Comparison of ENCODE assay signal across 17 cellular contexts in the genomic region with DNA sequence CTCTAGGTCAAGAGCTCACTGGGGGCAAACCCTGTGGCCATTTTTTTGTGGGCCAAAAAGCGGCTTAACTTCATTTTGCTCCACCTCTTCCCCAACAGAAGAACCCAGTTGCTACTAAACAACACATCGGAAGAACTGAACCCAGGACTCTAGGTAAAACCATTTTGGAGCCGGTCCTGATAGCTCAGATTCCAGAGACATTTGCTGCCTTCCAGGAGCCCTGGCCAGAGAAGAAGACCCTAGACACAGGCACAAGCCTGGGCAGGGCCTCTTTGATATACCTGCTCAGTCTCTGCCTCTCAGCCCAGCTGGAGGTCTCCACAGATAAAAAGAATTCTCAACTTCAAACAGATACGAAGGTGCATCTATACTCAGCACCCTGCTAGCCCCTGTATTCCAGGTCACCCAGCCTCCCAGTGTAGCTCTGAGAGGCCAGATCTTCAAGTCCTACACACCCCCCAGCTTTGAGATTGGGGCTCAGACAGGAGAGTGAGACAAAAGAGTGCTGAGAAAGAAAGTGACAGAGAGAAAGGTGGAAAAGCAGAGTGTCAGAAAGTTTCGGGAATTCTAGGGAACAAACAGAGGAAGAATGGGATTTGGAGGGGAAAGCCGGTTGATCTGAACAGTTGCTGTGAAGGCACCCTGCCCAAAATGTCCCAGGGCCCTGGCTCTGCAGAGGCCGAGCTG. TPM values are rescaled to one million over a fixed set of nuclear protein-coding genes. Genes with fewer than 3 reads are reported as not detected.
DNase-seq lines count a peak whose midpoint lies in the region; ATAC-seq, FAIRE-seq and TF ChIP-seq lines count a peak whose summit lies in the region.
"Had no signal": no experiment of that assay in that cellular context is flagged by ENCODE, and none has a peak within 500 bp of the region (broad histone marks: within the 10 kb centered on the region; RNA-seq: fewer than 3 reads in every experiment).

No MANE protein-coding gene starts in this region.

- H3K14ac ChIP-seq in H1 (ENCODE audit: insufficient read length): no peak overlapping the region

- H3K27me3 ChIP-seq in HCT116 (ENCODE audit: insufficient read depth, low read length): no peaks in the 10 kb centered on the region
- peaks cover 97 to 100% (median 99%) of the 10 kb centered on the region in 4 experiments for H3K27me3 ChIP-seq in H1 (replicated peaks in 1 of 4; ENCODE audit: control insufficient read depth in 3 of 4, extremely low read depth in 1 of 4, insufficient read depth in 3 of 4, low read length in 3 of 4)
- peaks cover 100% of the 10 kb centered on the region for H3K27me3 ChIP-seq in osteoblast (ENCODE audit: insufficient read depth, low read length)

- H3K36me3 ChIP-seq in HCT116 (ENCODE audit: control insufficient read depth in 1 of 2, insufficient read depth in 2 of 2, low read length in 2 of 2) (peaks cover 14 to 26% of the 10 kb centered on the region in 2 experiments; a peak in 3 of 4 replicates), H1 (ENCODE audit: control insufficient read depth in 2 of 4, insufficient read depth in 4 of 4, low read length in 3 of 4) (no peaks in the 10 kb centered on the region; a peak in 1 of 8 replicates), osteoblast (ENCODE audit: insufficient read depth, low read length) (no peaks in the 10 kb centered on the region)
- H3K36me3 ChIP-seq: right lobe of liver had no signal

- no peak overlapping the region for H3K23ac ChIP-seq in H1 (ENCODE audit: insufficient read length)

- no peak overlapping the region for H3K18ac ChIP-seq in H1 (ENCODE audit: extremely low read depth, low read length)

- no peak overlapping the region for H2BK120ac ChIP-seq in H1 (replicated peaks; ENCODE audit: low read depth, low read length)

- no peak overlapping the region for H3K56ac ChIP-seq in H1 (replicated peaks; ENCODE audit: insufficient read length, low read depth, low read length)

- WGBS in H1 (ENCODE audit: extremely low coverage in 1 of 2, insufficient coverage in 1 of 2, insufficient read length in 1 of 2, insufficient replicate concordance in 2 of 2, low coverage in 1 of 2, low lambda C conversion rate in 2 of 2, missing lambda C conversion rate in 1 of 2), 2 experiments: 29% methylated on average over 7 of the region's 7 CpGs; no CpG with 5 or more reads in 1 of the 2 experiments
- 67 to 76% methylated on average over 7 of the region's 7 CpGs for WGBS in lower leg skin, 2 donors

- ATAC-seq in HCT116: no peak
- ATAC-seq in HG02798 (IDR thresholded peaks at IDR 0.05; ENCODE audit: poor library complexity, unreplicated experiment): no peak
- ATAC-seq: left cardiac atrium, right lobe of liver, Right ventricle myocardium inferior, T-helper 17 cell had no signal

- no peak for TF ChIP-seq EP300 in H1 (IDR thresholded peaks at IDR 0.05; ENCODE audit: borderline replicate concordance in 1 of 2, low read depth in 2 of 2, low read length in 2 of 2)

- peak overlapping the region; percentile 27 for H3K4me3 Mint-ChIP-seq in T-helper 2 cell treated with Interferon-gamma antibody and Interleukin-4, amounts not matched to agents 5 μg/mL and 100 μg/mL, for 36 hours

- no peak overlapping the region for H2BK15ac ChIP-seq in H1 (ENCODE audit: low read length)

- POLR2A ChIA-PET in HCT116 (lab: Charles Lee) (no interaction called here), H1 (lab: Charles Lee; ENCODE audit: partially characterized antibody) (interaction anchor here (1.0 kb wide), 1 partner anchor 10 kb away, joined by 3 read pairs; no protein-coding TSS in a partner anchor)

- peaks cover 97% of the 10 kb centered on the region for H3K27me3 Mint-ChIP-seq in T-helper 2 cell treated with Interferon-gamma antibody and Interleukin-4, amounts not matched to agents 5 μg/mL and 100 μg/mL, for 36 hours (ENCODE audit: low read depth)

- no peak overlapping the region for H2BK20ac ChIP-seq in H1 (ENCODE audit: low read length)

- H3K23me2 ChIP-seq in H1 (ENCODE audit: low read depth, low read length): 0 out of 2 replicates have a peak, but pooled peaks cover 2% of the 10 kb centered on the region

- H3K9ac ChIP-seq in HCT116 (ENCODE audit: low read length) (no peak overlapping the region), H1 (replicated peaks in 1 of 4; ENCODE audit: extremely low read depth in 1 of 4, low read depth in 3 of 4, low read length in 3 of 4) (no peak overlapping the region)

- H3K27ac ChIP-seq in HCT116 (ENCODE audit: low read depth, low read length): no peak overlapping the region
- no peak overlapping the region for H3K27ac ChIP-seq in H1 (ENCODE audit: low read depth, low read length)
- no peak overlapping the region for H3K27ac ChIP-seq in osteoblast (ENCODE audit: low read depth, low read length)
- H3K27ac ChIP-seq: right lobe of liver had no signal

- no peak overlapping the region for H4K91ac ChIP-seq in H1 (replicated peaks; ENCODE audit: insufficient read length, low read length)

- H2BK12ac ChIP-seq in H1 (ENCODE audit: low read depth, low read length): peak overlapping the region; percentile 68

- FAIRE-seq in H1 (lab: Jason Lieb, UNC): no peak

- H3K27ac Mint-ChIP-seq in T-helper 2 cell treated with Interferon-gamma antibody and Interleukin-4, amounts not matched to agents 5 μg/mL and 100 μg/mL, for 36 hours: peak overlapping the region; percentile 32
- H3K27ac Mint-ChIP-seq: T-helper 17 cell had no signal

- H3K4me1 ChIP-seq in HCT116 (ENCODE audit: control insufficient read depth in 1 of 2, insufficient read depth in 2 of 2, low read length in 2 of 2): peaks cover under 1% of the 10 kb centered on the region in 2 experiments
- peaks cover 0 to 5% (median 1%) of the 10 kb centered on the region in 4 experiments; a peak in 3 of 7 replicates for H3K4me1 ChIP-seq in H1 (replicated peaks in 1 of 4; ENCODE audit: control insufficient read depth in 3 of 4, insufficient read depth in 4 of 4, low read length in 3 of 4)
- no peaks in the 10 kb centered on the region for H3K4me1 ChIP-seq in osteoblast (ENCODE audit: insufficient read depth, low read length)
- H3K4me1 ChIP-seq: right lobe of liver had no signal

- no peak overlapping the region for H2AK5ac ChIP-seq in H1 (ENCODE audit: low read depth, low read length)

- no peak overlapping the region for H3K4me3 ChIP-seq in HCT116 (replicated peaks in 1 of 2; ENCODE audit: low read depth in 1 of 2, low read length in 2 of 2)
- H3K4me3 ChIP-seq in H1 (ENCODE audit: extremely low read depth in 1 of 4, insufficient read depth in 2 of 4, low read depth in 3 of 4, low read length in 4 of 4): no peak overlapping the region
- no peak overlapping the region for H3K4me3 ChIP-seq in osteoblast (ENCODE audit: insufficient read depth, low read length)
- H3K4me3 ChIP-seq in lower leg skin (ENCODE audit: low read depth, poor library complexity, severe bottlenecking): no peak overlapping the region
- H3K4me3 ChIP-seq: right lobe of liver had no signal

- no peak overlapping the region for H2BK5ac ChIP-seq in H1 (ENCODE audit: low read depth, low read length)

- H3K9me3 ChIP-seq in HCT116 (ENCODE audit: control insufficient read depth in 1 of 2, insufficient read depth in 1 of 2, low read depth in 1 of 2, low read length in 2 of 2): no peaks in the 10 kb centered on the region
- no peaks in the 10 kb centered on the region for H3K9me3 ChIP-seq in H1 (ENCODE audit: insufficient read depth in 2 of 2, low read depth in 1 of 2, low read length in 1 of 2)
- no peaks in the 10 kb centered on the region for H3K9me3 ChIP-seq in osteoblast (ENCODE audit: low read depth, low read length)
- H3K9me3 ChIP-seq: right lobe of liver had no signal

- peaks cover 3% of the 10 kb centered on the region for H3K4me1 Mint-ChIP-seq in T-helper 2 cell treated with Interferon-gamma antibody and Interleukin-4, amounts not matched to agents 5 μg/mL and 100 μg/mL, for 36 hours (ENCODE audit: low read depth)

- CTCF ChIA-PET in HCT116 (lab: Charles Lee): interaction anchor here (1.2 kb wide), 1 partner anchor 39 kb away, joined by 3 read pairs; no protein-coding TSS in a partner anchor
- CTCF ChIA-PET in H1 (lab: Charles Lee; ENCODE audit: partially characterized antibody): interaction anchor here (0.7 to 1.9 kb wide), 11 partner anchors 11 to 246 kb away, joined by 3 to 5 read pairs (median 3); no protein-coding TSS in a partner anchor

- intact Hi-C loops in HCT116 (cut with micrococcal nuclease): no loop called here
- intact Hi-C loops in lower leg skin (cut with DNase I; ENCODE audit: low total_unique reads): no loop called here

- no peak overlapping the region for H4K5ac ChIP-seq in H1 (ENCODE audit: insufficient read length, low read depth, low read length)

- no peaks in the 10 kb centered on the region for H4K20me1 ChIP-seq in HCT116 (ENCODE audit: insufficient read depth)
- H4K20me1 ChIP-seq in H1 (replicated peaks in 1 of 2; ENCODE audit: control insufficient read depth in 1 of 2, insufficient read depth in 2 of 2, low read length in 2 of 2): peaks cover 40 to 41% of the 10 kb centered on the region in 2 experiments
- peaks cover 2% of the 10 kb centered on the region for H4K20me1 ChIP-seq in osteoblast (ENCODE audit: insufficient read depth, low read length)

- no peak for DNase-seq in T-helper 2 cell treated with Interferon-gamma antibody and Interleukin-4, amounts not matched to agents 5 μg/mL and 100 μg/mL, for 36 hours (ENCODE audit: low spot score)
- DNase-seq in T-helper 2 cell (no peak), HCT116 (ENCODE audit: low read depth, low spot score) (no peak), H1 (ENCODE audit: low read depth in 1 of 2, low spot score in 2 of 2) (no peak), osteoblast (ENCODE audit: insufficient read length, low spot score, missing footprints) (peak; percentile 66), lower leg skin (ENCODE audit: low spot score in 2 of 2) (no peak), middle frontal gyrus (ENCODE audit: extremely low spot score, low spot score) (no peak)
- DNase-seq: DMS79 treated with DMSO at 0.1 percent for 48 hours; hippocampal formation; left cardiac atrium; NCI-H226; right lobe of liver; stimulated activated CD4-positive, alpha-beta T cell treated with anti-CD3 and anti-CD28 coated beads, Interleukin-2, amount 100 ng/mL, for 48 hours had no signal

- no peaks in the 10 kb centered on the region for H3K9me3 Mint-ChIP-seq in T-helper 2 cell treated with Interferon-gamma antibody and Interleukin-4, amounts not matched to agents 5 μg/mL and 100 μg/mL, for 36 hours

- no peak overlapping the region for H3K4ac ChIP-seq in H1 (replicated peaks; ENCODE audit: insufficient read length, low read depth, low read length)

- no peaks in the 10 kb centered on the region for H3K9me2 ChIP-seq in HCT116 (ENCODE audit: insufficient read depth)

- RAD21 ChIA-PET in HCT116 (lab: Charles Lee; ENCODE audit: low non-redundant PET in 1 of 2, low total read pairs in 2 of 2, uncharacterized antibody in 2 of 2, unreplicated experiment in 2 of 2): no interaction called here

- H2AFZ ChIP-seq in HCT116 (ENCODE audit: low read depth, low read length, poor library complexity, severe bottlenecking) (no peak overlapping the region), H1 (ENCODE audit: low read length) (no peak overlapping the region), osteoblast (ENCODE audit: low read length) (no peak overlapping the region)

- H3K36me3 Mint-ChIP-seq in T-helper 2 cell treated with Interferon-gamma antibody and Interleukin-4, amounts not matched to agents 5 μg/mL and 100 μg/mL, for 36 hours (ENCODE audit: low read depth): no peaks in the 10 kb centered on the region

- no peak overlapping the region for H4K8ac ChIP-seq in H1 (ENCODE audit: extremely low read depth, insufficient read depth, low read length)

- TF ChIP-seq RAD21 in HCT116 (IDR thresholded peaks at IDR 0.05; ENCODE audit: low read depth): no peak
- no peak for TF ChIP-seq RAD21 in H1 (IDR thresholded peaks at IDR 0.05 in 1 of 2, conservative IDR thresholded peaks at IDR 0.05 in 1 of 2; ENCODE audit: low read depth in 2 of 2, low read length in 2 of 2)

- no peaks in the 10 kb centered on the region for H3K79me1 ChIP-seq in H1 (ENCODE audit: low read depth, low read length)

- H3K4me2 ChIP-seq in HCT116 (ENCODE audit: low read length) (no peak overlapping the region), H1 (ENCODE audit: insufficient read depth in 1 of 2, low read depth in 2 of 2, low read length in 2 of 2) (0 out of 4 replicates have a peak overlapping the region, but pooled peaks of 1 of the 2 experiments have one; percentile 3), osteoblast (ENCODE audit: insufficient read depth, low read length) (no peak overlapping the region)

- BruUV-seq in HCT116 (replicated peaks; lab: Mats Ljungman, UMichigan): no TSS peak

- TF ChIP-seq POLR2A in HCT116 (IDR thresholded peaks at IDR 0.05; ENCODE audit: borderline replicate concordance, extremely low read depth, insufficient read depth, insufficient read length) (no peak), H1 (IDR thresholded peaks at IDR 0.05; ENCODE audit: control extremely low read depth in 1 of 2, low read depth in 2 of 2, low read length in 2 of 2) (no peak), lower leg skin (IDR thresholded peaks at IDR 0.05) (no peak)

- TF ChIP-seq CTCF in HCT116 (IDR thresholded peaks at IDR 0.05 in 2 of 3, conservative IDR thresholded peaks at IDR 0.05 in 1 of 3; ENCODE audit: borderline replicate concordance in 1 of 3, insufficient read depth in 1 of 3, low read depth in 2 of 3, low read length in 2 of 3): no peak
- TF ChIP-seq CTCF in H1 (IDR thresholded peaks at IDR 0.05; ENCODE audit: control extremely low read depth in 1 of 3, insufficient read depth in 1 of 3, low read depth in 1 of 3, low read length in 3 of 3): no peak
- no peak for TF ChIP-seq CTCF in osteoblast (IDR thresholded peaks at IDR 0.05; ENCODE audit: extremely low read depth, low read depth, low read length)
- no peak for TF ChIP-seq CTCF in lower leg skin (IDR thresholded peaks at IDR 0.05)

- H3K79me2 ChIP-seq in HCT116 (ENCODE audit: insufficient read depth, low read length) (peaks cover 23% of the 10 kb centered on the region), H1 (ENCODE audit: control insufficient read depth in 1 of 2, insufficient read depth in 2 of 2, low read length in 2 of 2) (no peaks in the 10 kb centered on the region), osteoblast (ENCODE audit: insufficient read depth, low read length) (no peaks in the 10 kb centered on the region)

RNA-seq across cellular contexts. Expression of a gene that starts 6.6 kb away (rescaled TPM):
- total RNA-seq in HCT116 (2021; ENCODE audit: unreplicated experiment) (40.1 TPM), osteoblast (not detected in 2 replicates), lower leg skin (under 1 TPM in 2 of 4 donors, not detected in 2; 0.07 to 0.29 TPM)
- polyA plus RNA-seq in HCT116 (2012): 30.3 and 41.0 TPM in 2 replicates
- not detected in 2 replicates for total RNA-seq in H1 (2021; fragmentation: NEBNext Ultra II Directional; extraction: Animal tissue kit (Norgen Biotek cat#: 25700))
- polyA plus RNA-seq in H1 (2011; rRNA removed): not detected in 2 replicates
- polyA plus RNA-seq in H1 (2011; cell fraction: cytosol; rRNA removed): not detected
- polyA plus RNA-seq in H1 (2011; cell fraction: nucleus; rRNA removed): not detected
- polyA plus RNA-seq in H1 (2012, experiment 1 of 2): 0.15 to 0.17 TPM in 2 of 4 replicates, not detected in the others
- 0.17 TPM for polyA plus RNA-seq in H1 (2012, experiment 2 of 2)
- polyA plus RNA-seq in H1 (2013, experiment 1 of 2): 0.02 TPM
- not detected for polyA plus RNA-seq in H1 (2013, experiment 2 of 2)
- polyA minus RNA-seq in H1 (2011; rRNA and poly(A)+ RNA removed): not detected in 2 replicates
- not detected for polyA minus RNA-seq in H1 (2011; cell fraction: cytosol; rRNA and poly(A)+ RNA removed)
- polyA minus RNA-seq in H1 (2011; cell fraction: nucleus; rRNA and poly(A)+ RNA removed): not detected
- total RNA-seq: left cardiac atrium, right lobe of liver, Right ventricle myocardium inferior had no signal
- polyA plus RNA-seq: CD14-positive monocyte had no signal

RNA-seq across cellular contexts. Expression of a gene that starts 17.6 kb away (rescaled TPM):
- total RNA-seq in HCT116 (2021; ENCODE audit: unreplicated experiment): 44.7 TPM
- 15.4 and 23.9 TPM in 2 replicates for polyA plus RNA-seq in HCT116 (2012)
- total RNA-seq in H1 (2021; fragmentation: NEBNext Ultra II Directional; extraction: Animal tissue kit (Norgen Biotek cat#: 25700)): not detected in 2 replicates
- not detected in 2 replicates for polyA plus RNA-seq in H1 (2011; rRNA removed)
- polyA plus RNA-seq in H1 (2011; cell fraction: cytosol; rRNA removed): not detected
- polyA plus RNA-seq in H1 (2011; cell fraction: nucleus; rRNA removed): not detected
- not detected in 4 replicates for polyA plus RNA-seq in H1 (2012, experiment 1 of 2)
- 0.09 TPM for polyA plus RNA-seq in H1 (2012, experiment 2 of 2)
- not detected for polyA plus RNA-seq in H1 (2013, experiment 1 of 2)
- polyA plus RNA-seq in H1 (2013, experiment 2 of 2): not detected
- polyA minus RNA-seq in H1 (2011; rRNA and poly(A)+ RNA removed): not detected in 2 replicates
- polyA minus RNA-seq in H1 (2011; cell fraction: cytosol; rRNA and poly(A)+ RNA removed): not detected
- polyA minus RNA-seq in H1 (2011; cell fraction: nucleus; rRNA and poly(A)+ RNA removed): not detected
- not detected in 2 replicates for total RNA-seq in osteoblast
- total RNA-seq in lower leg skin: 1 to 10 TPM in 1 of 4 donors, not detected in 3; 1.4 TPM
- total RNA-seq: right lobe of liver, Right ventricle myocardium inferior, T-helper 17 cell had no signal
- polyA plus RNA-seq: CD14-positive monocyte had no signal

RNA-seq across cellular contexts. Expression of a gene that starts 21.9 kb away (rescaled TPM):
- total RNA-seq in HCT116 (2021; ENCODE audit: unreplicated experiment): 33.6 TPM
- polyA plus RNA-seq in HCT116 (2012): 16.8 and 23.4 TPM in 2 replicates
- not detected in 2 replicates for total RNA-seq in H1 (2021; fragmentation: NEBNext Ultra II Directional; extraction: Animal tissue kit (Norgen Biotek cat#: 25700))
- polyA plus RNA-seq in H1 (2011; rRNA removed): not detected in 2 replicates
- polyA plus RNA-seq in H1 (2011; cell fraction: cytosol; rRNA removed): not detected
- not detected for polyA plus RNA-seq in H1 (2011; cell fraction: nucleus; rRNA removed)
- not detected in 4 replicates for polyA plus RNA-seq in H1 (2012, experiment 1 of 2)
- polyA plus RNA-seq in H1 (2012, experiment 2 of 2): not detected
- not detected for polyA plus RNA-seq in H1 (2013, experiment 1 of 2)
- not detected for polyA plus RNA-seq in H1 (2013, experiment 2 of 2)
- not detected in 2 replicates for polyA minus RNA-seq in H1 (2011; rRNA and poly(A)+ RNA removed)
- polyA minus RNA-seq in H1 (2011; cell fraction: cytosol; rRNA and poly(A)+ RNA removed): not detected
- polyA minus RNA-seq in H1 (2011; cell fraction: nucleus; rRNA and poly(A)+ RNA removed): not detected
- total RNA-seq in osteoblast: 0.36 TPM in 1 of 2 replicates, not detected in the other
- 10 to 100 TPM in 1 of 4 donors, 1 to 10 TPM in 3; 1.3 to 11.5 (median 5.3) TPM for total RNA-seq in lower leg skin
- polyA plus RNA-seq: CD14-positive monocyte had no signal

RNA-seq across cellular contexts. Expression of a gene that starts 27.9 kb away (rescaled TPM):
- total RNA-seq in HCT116 (2021; ENCODE audit: unreplicated experiment): 64.8 TPM
- polyA plus RNA-seq in HCT116 (2012): 17.5 and 28.9 TPM in 2 replicates
- not detected in 2 replicates for total RNA-seq in H1 (2021; fragmentation: NEBNext Ultra II Directional; extraction: Animal tissue kit (Norgen Biotek cat#: 25700))
- not detected in 2 replicates for polyA plus RNA-seq in H1 (2011; rRNA removed)
- polyA plus RNA-seq in H1 (2011; cell fraction: cytosol; rRNA removed): not detected
- polyA plus RNA-seq in H1 (2011; cell fraction: nucleus; rRNA removed): not detected
- 0.09 to 0.17 TPM in 2 of 4 replicates, not detected in the others for polyA plus RNA-seq in H1 (2012, experiment 1 of 2)
- not detected for polyA plus RNA-seq in H1 (2012, experiment 2 of 2)
- polyA plus RNA-seq in H1 (2013, experiment 1 of 2): not detected
- not detected for polyA plus RNA-seq in H1 (2013, experiment 2 of 2)
- polyA minus RNA-seq in H1 (2011; rRNA and poly(A)+ RNA removed): not detected in 2 replicates
- not detected for polyA minus RNA-seq in H1 (2011; cell fraction: cytosol; rRNA and poly(A)+ RNA removed)
- polyA minus RNA-seq in H1 (2011; cell fraction: nucleus; rRNA and poly(A)+ RNA removed): not detected
- 0.59 and 0.72 TPM in 2 replicates for total RNA-seq in osteoblast
- 1 to 10 TPM in 1 of 4 donors, under 1 TPM in 3; 0.27 to 4.6 (median 0.45) TPM for total RNA-seq in lower leg skin
- total RNA-seq: T-helper 17 cell had no signal
- polyA plus RNA-seq: CD14-positive monocyte had no signal

RNA-seq across cellular contexts. Expression of a gene that starts 39.1 kb away (rescaled TPM):
- total RNA-seq in HCT116 (2021; ENCODE audit: unreplicated experiment) (19.8 TPM), osteoblast (not detected in 2 replicates), lower leg skin (under 1 TPM in 2 of 4 donors, not detected in 2; 0.15 to 0.55 TPM)
- 6.5 and 12.0 TPM in 2 replicates for polyA plus RNA-seq in HCT116 (2012)
- total RNA-seq in H1 (2021; fragmentation: NEBNext Ultra II Directional; extraction: Animal tissue kit (Norgen Biotek cat#: 25700)): not detected in 2 replicates
- polyA plus RNA-seq in H1 (2011; rRNA removed): not detected in 2 replicates
- polyA plus RNA-seq in H1 (2011; cell fraction: cytosol; rRNA removed): not detected
- not detected for polyA plus RNA-seq in H1 (2011; cell fraction: nucleus; rRNA removed)
- not detected in 4 replicates for polyA plus RNA-seq in H1 (2012, experiment 1 of 2)
- not detected for polyA plus RNA-seq in H1 (2012, experiment 2 of 2)
- not detected for polyA plus RNA-seq in H1 (2013, experiment 1 of 2)
- not detected for polyA plus RNA-seq in H1 (2013, experiment 2 of 2)
- polyA minus RNA-seq in H1 (2011; rRNA and poly(A)+ RNA removed): 0.07 TPM in 1 of 2 replicates, not detected in the other
- not detected for polyA minus RNA-seq in H1 (2011; cell fraction: cytosol; rRNA and poly(A)+ RNA removed)
- not detected for polyA minus RNA-seq in H1 (2011; cell fraction: nucleus; rRNA and poly(A)+ RNA removed)
- total RNA-seq: Right ventricle myocardium inferior, T-helper 17 cell had no signal
- polyA plus RNA-seq: CD14-positive monocyte had no signal

Comparison
In these comparisons a context has a peak if more than half of its experiments do, and no peak if none do; other contexts are left out.
1. RNA of a gene that starts 6.6 kb away (total RNA-seq): 40.1 TPM in HCT116 (single experiment); 0.07 to 0.29 TPM in lower leg skin, not detected in H1 and not detected in osteoblast; every median in the first group is over 10 times any median in the second.
2. RNA of a gene that starts 17.6 kb away (total RNA-seq): 44.7 TPM in HCT116 (single experiment); not detected in H1, not detected in osteoblast and 1.4 TPM in lower leg skin; every median in the first group is over 10 times any median in the second.